19 cellular contexts compared by ENCODE assay signal in the genomic region with DNA sequence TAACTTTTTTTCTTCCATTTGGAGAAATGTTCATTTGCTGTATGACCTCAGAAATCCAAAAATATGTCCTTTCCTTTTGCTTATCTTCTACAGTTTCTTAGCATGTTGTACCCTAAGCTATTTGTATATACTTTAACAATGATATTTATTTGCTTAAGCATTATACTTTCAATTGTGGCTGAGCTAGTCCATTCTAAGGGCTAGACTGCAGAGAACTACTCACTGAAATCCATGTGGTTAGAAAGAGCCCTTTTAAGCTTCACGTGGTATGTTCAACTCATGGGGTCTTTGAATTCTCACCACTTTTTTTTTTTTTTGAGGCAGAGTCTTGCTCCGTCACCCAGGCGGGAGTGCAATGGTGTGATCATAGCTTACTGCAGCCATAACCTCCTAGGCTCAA.
"Had no signal": no experiment of that assay in that cellular context is flagged by ENCODE, and none has a peak within 500 bp of the region (broad histone marks: within the 10 kb centered on the region; RNA-seq: fewer than 3 reads in every experiment).

No MANE protein-coding gene starts in this region.

- ATAC-seq: activated CD8-positive, alpha-beta T cell treated with anti-CD3 and anti-CD28 coated beads for 36 hours; left lung; mucosa of descending colon; naive thymus-derived CD4-positive, alpha-beta T cell; sciatic nerve; stimulated activated naive CD8-positive, alpha-beta T cell treated with anti-CD3 and anti-CD28 coated beads, Interleukin-15, amount 100 ng/mL, for 72 hours; T-helper 17 cell; WTC11 had no signal

- H3K4me3 ChIP-seq: hepatocyte, left lung, mucosa of descending colon, spleen, upper lobe of left lung had no signal

- H3K27me3 ChIP-seq: hepatocyte, left lung, upper lobe of left lung had no signal

- H3K27ac ChIP-seq: left lung, spleen, upper lobe of left lung had no signal

- H3K36me3 ChIP-seq: left lung, spleen, upper lobe of left lung had no signal

- H3K9me3 ChIP-seq: left lung, mucosa of descending colon, spleen, upper lobe of left lung had no signal

- DNase-seq: activated CD4-positive, alpha-beta T cell treated with anti-CD3 and anti-CD28 coated beads for 4 hours; activated CD8-positive, alpha-beta T cell treated with anti-CD3 and anti-CD28 coated beads for 36 hours; activated effector memory CD4-positive, alpha-beta T cell treated with anti-CD3 and anti-CD28 coated beads, Interleukin-2, amount 50 U/mL, for 16 hours; activated T-cell treated with anti-CD3 and anti-CD28 coated beads, Interleukin-2, amount 50 U/mL, for 48 hours; cerebellar nuclear complex; erythroblast; kidney; left lung; mammary epithelial cell; mucosa of descending colon; naive thymus-derived CD4-positive, alpha-beta T cell; occipital lobe; spleen; stimulated activated naive CD8-positive, alpha-beta T cell treated with anti-CD3 and anti-CD28 coated beads, Interleukin-15, amount 100 ng/mL, for 72 hours; T-helper 17 cell; upper lobe of left lung had no signal

- H2AFZ ChIP-seq: hepatocyte had no signal

- H3K4me2 ChIP-seq: hepatocyte had no signal

- H3K79me2 ChIP-seq: hepatocyte had no signal
